ENCODE assay signal across 8 cellular contexts in the genomic region with DNA sequence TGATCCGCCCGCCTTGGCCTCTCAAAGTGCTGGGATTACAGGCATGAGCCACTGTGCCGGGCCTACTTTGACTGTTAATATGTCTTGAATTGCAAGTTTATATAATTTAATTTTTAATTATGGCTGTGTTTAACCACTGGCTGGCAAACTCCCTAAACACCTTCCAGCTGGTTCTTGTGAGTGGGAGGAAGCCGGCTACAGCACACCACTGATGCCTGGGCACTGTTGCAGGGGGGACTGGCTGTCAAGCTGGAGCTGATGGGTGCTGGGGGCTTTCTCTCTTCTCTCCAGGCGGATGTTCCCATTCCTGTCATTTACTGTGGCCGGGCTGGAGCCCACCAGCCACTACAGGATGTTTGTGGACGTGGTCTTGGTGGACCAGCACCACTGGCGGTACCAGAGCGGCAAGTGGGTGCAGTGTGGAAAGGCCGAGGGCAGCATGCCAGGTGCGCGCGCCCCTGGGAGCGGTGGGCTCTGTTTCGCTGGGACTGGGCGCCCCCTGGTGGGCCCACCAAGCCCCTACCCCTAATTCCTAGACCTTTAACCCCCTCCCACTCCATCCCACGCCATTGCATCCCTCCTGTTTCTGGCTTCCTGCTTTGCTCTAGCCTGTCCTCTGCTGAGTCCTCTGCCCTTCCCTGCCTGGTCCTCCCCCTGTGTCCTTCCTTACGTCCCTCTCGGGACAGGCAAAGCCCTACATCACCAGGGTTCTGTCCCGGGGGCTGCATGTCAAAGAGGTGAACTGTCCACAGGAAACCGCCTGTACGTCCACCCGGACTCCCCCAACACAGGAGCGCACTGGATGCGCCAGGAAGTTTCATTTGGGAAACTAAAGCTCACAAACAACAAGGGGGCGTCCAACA. TPM values are rescaled to one million over a fixed set of nuclear protein-coding genes. Genes with fewer than 3 reads are reported as not detected.
DNase-seq lines count a peak whose midpoint lies in the region; FAIRE-seq and TF ChIP-seq lines count a peak whose summit lies in the region.

No MANE protein-coding gene starts in this region.

- TF ChIP-seq CTCF in AG09309 (IDR thresholded peaks at IDR 0.05; ENCODE audit: control insufficient read depth, insufficient read depth, low read depth, low read length, missing control alignments): peak; percentile 29
- peak; percentile 49 for TF ChIP-seq CTCF in VCaP (conservative IDR thresholded peaks at IDR 0.05)
- peak; percentile 35 to 61 for TF ChIP-seq CTCF in endothelial cell of umbilical vein (IDR thresholded peaks at IDR 0.05; ENCODE audit: extremely low read depth in 1 of 2, insufficient read depth in 1 of 2, low read depth in 1 of 2, low read length in 2 of 2)

- CTCF ChIA-PET in HEK293T (lab: Yijun Ruan, JAX): interaction anchor here (0.9 to 1.9 kb wide), 9 partner anchors 8 to 89 kb away, joined by 3 to 10 read pairs (median 4); a partner anchor contains a TSS
- CTCF ChIA-PET in endothelial cell of umbilical vein (lab: Charles Lee): interaction anchor here (1.0 to 1.4 kb wide), 2 partner anchors 45 to 79 kb away, joined by 6 to 8 read pairs; no protein-coding TSS in a partner anchor

- no peaks in the 10 kb centered on the region for H3K4me1 ChIP-seq in endothelial cell of umbilical vein (ENCODE audit: control insufficient read depth, extremely low read depth, insufficient read depth, low read length)

- H3K27ac ChIP-seq in VCaP (no peak overlapping the region), endothelial cell of umbilical vein (ENCODE audit: insufficient read depth, low read depth, low read length) (no peak overlapping the region)

- H3K9ac ChIP-seq in endothelial cell of umbilical vein (replicated peaks; ENCODE audit: extremely low read depth, insufficient read depth, low read length): no peak overlapping the region

- dilution Hi-C loops in endothelial cell of umbilical vein (cut with MboI; ENCODE audit: extremely low pct_ligation_motif_present, low sequenced_read_pairs): no loop called here

- H3K36me3 ChIP-seq in endothelial cell of umbilical vein (ENCODE audit: control insufficient read depth in 2 of 2, extremely low read depth in 1 of 2, insufficient read depth in 2 of 2, low read length in 2 of 2): no peaks in the 10 kb centered on the region

- no peak overlapping the region for H2AFZ ChIP-seq in endothelial cell of umbilical vein (ENCODE audit: low read depth, low read length)

- no peaks in the 10 kb centered on the region for H4K20me1 ChIP-seq in endothelial cell of umbilical vein (replicated peaks; ENCODE audit: control insufficient read depth, extremely low read depth, insufficient read depth, low read length)

- intact Hi-C loops in endothelial cell of umbilical vein (cut with micrococcal nuclease): loop anchor here (1.0 kb wide), 1 partner anchor 43 kb away; no protein-coding TSS in a partner anchor

- no TSS peak for BruUV-seq in endothelial cell of umbilical vein (replicated peaks; lab: Mats Ljungman, UMichigan)

- H3K27me3 ChIP-seq in endothelial cell of umbilical vein (ENCODE audit: control insufficient read depth in 2 of 2, insufficient read depth in 2 of 2, low read length in 2 of 2): peaks cover 0 to 7% of the 10 kb centered on the region in 2 experiments

- TF ChIP-seq POLR2A in endothelial cell of umbilical vein (IDR thresholded peaks at IDR 0.05; ENCODE audit: low read depth, low read length): no peak

- H3K4me2 ChIP-seq in endothelial cell of umbilical vein (ENCODE audit: insufficient read depth, low read length): no peak overlapping the region

- H3K79me2 ChIP-seq in endothelial cell of umbilical vein (ENCODE audit: control insufficient read depth, insufficient read depth, low read length): no peaks in the 10 kb centered on the region

- DNase-seq in AG09309 (ENCODE audit: low read depth) (no peak), HEK293T (ENCODE audit: extremely low spot score) (peak; percentile 83), endothelial cell of umbilical vein (ENCODE audit: low read depth, low spot score) (no peak), SKM-1 treated with dmso at 0.1 percent for 144 hours (lab: John Stamatoyannopoulos, UW; ENCODE audit: unreplicated experiment) (no peak), midbrain (lab: John Stamatoyannopoulos, UW) (no peak), cerebellar nuclear complex (lab: John Stamatoyannopoulos, UW) (no peak)
- DNase-seq in stimulated activated CD4-positive, alpha-beta T cell treated with anti-CD3 and anti-CD28 coated beads, Interleukin-1b, Interleukin-23, amount 100 ng/mL, for 48 hours: peak; percentile 43

- POLR2A ChIA-PET in HEK293T (lab: Yijun Ruan, JAX) (no interaction called here), endothelial cell of umbilical vein (lab: Charles Lee) (interaction anchor here (0.7 kb wide), 1 partner anchor 30 kb away, joined by 6 read pairs; no protein-coding TSS in a partner anchor)

- no peaks in the 10 kb centered on the region for H3K9me3 ChIP-seq in endothelial cell of umbilical vein (replicated peaks; ENCODE audit: control insufficient read depth, insufficient read depth, low read length)

- H3K4me3 ChIP-seq in AG09309 (ENCODE audit: control insufficient read depth, low read depth, low read length): no peak overlapping the region
- no peak overlapping the region for H3K4me3 ChIP-seq in endothelial cell of umbilical vein (replicated peaks in 1 of 3; ENCODE audit: insufficient read depth in 1 of 3, low read depth in 1 of 3, low read length in 3 of 3)

- H3K9me1 ChIP-seq in endothelial cell of umbilical vein (replicated peaks; ENCODE audit: control insufficient read depth, extremely low read depth, insufficient read depth, low read length): no peaks in the 10 kb centered on the region

- no peak for FAIRE-seq in endothelial cell of umbilical vein (lab: Jason Lieb, UNC)

TF ChIP-seq in HEK293T, 16 proteins besides CTCF, POLR2A, EP300 and RAD21:
- TF ChIP-seq CTBP1 (IDR thresholded peaks at IDR 0.05; ENCODE audit: borderline replicate concordance): no peak

TF ChIP-seq in endothelial cell of umbilical vein, 7 proteins besides CTCF, POLR2A, EP300 and RAD21:
- TF ChIP-seq GATA2 (IDR thresholded peaks at IDR 0.05; ENCODE audit: insufficient read depth, insufficient read length, low read depth, low read length) (no peak), FOS (IDR thresholded peaks at IDR 0.05; ENCODE audit: borderline replicate concordance, insufficient read depth, low read length) (no peak), MYC (IDR thresholded peaks at IDR 0.05; ENCODE audit: low read depth, low read length) (no peak), POLR2AphosphoS5 (IDR thresholded peaks at IDR 0.05; ENCODE audit: insufficient read depth, low read depth, low read length) (no peak), EZH2 (IDR thresholded peaks at IDR 0.05; ENCODE audit: borderline replicate concordance, low read depth, low read length, severe bottlenecking) (no peak)

RNA-seq across cellular contexts. Expression of a gene that starts 9.5 kb away (rescaled TPM):
- total RNA-seq in endothelial cell of umbilical vein: not detected in 2 replicates
- not detected in 2 replicates for polyA plus RNA-seq in endothelial cell of umbilical vein
- polyA plus RNA-seq in endothelial cell of umbilical vein (2011; cell fraction: cytosol; rRNA removed): not detected in 2 replicates
- polyA plus RNA-seq in endothelial cell of umbilical vein (2011; cell fraction: nucleus; rRNA removed): not detected in 2 replicates
- polyA plus RNA-seq in endothelial cell of umbilical vein (2012): not detected in 2 replicates
- polyA minus RNA-seq in endothelial cell of umbilical vein: not detected in 2 replicates
- polyA minus RNA-seq in endothelial cell of umbilical vein (2011; cell fraction: cytosol; rRNA and poly(A)+ RNA removed): not detected
- polyA minus RNA-seq in endothelial cell of umbilical vein (2011; cell fraction: nucleus; rRNA and poly(A)+ RNA removed): not detected in 2 replicates

RNA-seq across cellular contexts. Expression of a gene that starts 48.6 kb away (rescaled TPM):
- total RNA-seq in endothelial cell of umbilical vein: 11.7 and 15.3 TPM in 2 replicates
- polyA plus RNA-seq in endothelial cell of umbilical vein: 7.0 and 7.2 TPM in 2 replicates
- polyA plus RNA-seq in endothelial cell of umbilical vein (2011; cell fraction: cytosol; rRNA removed): 6.8 and 8.3 TPM in 2 replicates
- 31.1 and 36.6 TPM in 2 replicates for polyA plus RNA-seq in endothelial cell of umbilical vein (2011; cell fraction: nucleus; rRNA removed)
- 15.1 and 20.0 TPM in 2 replicates for polyA plus RNA-seq in endothelial cell of umbilical vein (2012)
- polyA minus RNA-seq in endothelial cell of umbilical vein: 4.3 and 9.9 TPM in 2 replicates
- polyA minus RNA-seq in endothelial cell of umbilical vein (2011; cell fraction: cytosol; rRNA and poly(A)+ RNA removed): not detected
- polyA minus RNA-seq in endothelial cell of umbilical vein (2011; cell fraction: nucleus; rRNA and poly(A)+ RNA removed): 4.6 and 6.5 TPM in 2 replicates

Comparison
In these comparisons a context has a peak if more than half of its experiments do, and no peak if none do; other contexts are left out.
1. DNase-seq: peak in HEK293T (single experiment) and stimulated activated CD4-positive, alpha-beta T cell treated with anti-CD3 and anti-CD28 coated beads, Interleukin-1b, Interleukin-23, amount 100 ng/mL, for 48 hours (single experiment); none in AG09309 (single experiment), endothelial cell of umbilical vein (single experiment), SKM-1 treated with dmso at 0.1 percent for 144 hours (single experiment), midbrain (single experiment) and cerebellar nuclear complex (0 of 2).
2. Peak in every context shown above with its lines, with median percentiles within 50 percentile points of each other: CTCF ChIP-seq.